In the genomic region with DNA sequence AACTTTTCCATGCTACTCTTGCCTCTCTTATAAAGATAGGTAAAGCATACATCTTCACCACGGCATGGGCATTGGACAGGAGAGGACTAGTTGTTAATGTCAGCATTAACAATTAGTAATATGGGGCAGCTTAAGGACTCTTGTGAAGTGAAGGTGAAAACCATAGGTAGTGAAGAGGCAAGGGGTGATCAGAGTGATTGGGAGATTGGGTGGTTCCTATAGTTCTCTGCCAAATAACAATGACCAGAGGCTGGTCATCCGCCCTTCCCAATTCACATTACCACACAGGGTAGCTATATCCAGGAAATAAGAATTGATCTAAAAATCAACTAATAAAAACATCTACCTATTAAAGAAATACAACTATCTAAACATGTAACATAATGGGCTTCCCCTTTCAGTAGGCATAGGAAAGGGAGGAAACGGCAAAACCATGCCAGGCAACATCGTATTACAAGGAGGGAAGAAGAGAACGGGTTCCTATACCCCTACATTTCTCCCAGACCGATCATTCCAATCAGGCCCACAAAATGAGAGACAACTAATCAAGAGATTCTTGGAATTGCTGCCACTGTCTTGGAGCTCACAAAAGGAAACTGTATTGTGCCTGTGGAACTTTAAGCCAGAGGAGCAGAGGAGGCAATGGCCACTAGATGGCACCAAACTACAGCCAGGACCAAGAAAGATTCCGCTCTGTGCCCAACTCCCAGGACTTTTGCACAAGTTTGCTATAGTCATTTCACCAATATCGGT, we compare ENCODE assay signal across 8 cellular contexts.
DNase-seq lines count a peak whose midpoint lies in the region; ATAC-seq, FAIRE-seq and TF ChIP-seq lines count a peak whose summit lies in the region.

No MANE protein-coding gene starts in this region.

- in situ Hi-C loops in SK-MEL-5 (cut with HindIII; ENCODE audit: low pct_unique_long_range_greater_than_20kb, low sequenced_read_pairs): no loop called here

- FAIRE-seq in urothelium cell line (lab: Jason Lieb, UNC): no peak

- ATAC-seq in GM21825 (IDR thresholded peaks at IDR 0.05; ENCODE audit: unreplicated experiment): peak; percentile 91

- H3K27me3 Mint-ChIP-seq in activated naive CD4-positive, alpha-beta T cell treated with anti-CD3 and anti-CD28 coated beads for 36 hours (ENCODE audit: low read depth): no peaks in the 10 kb centered on the region

- H3K4me1 Mint-ChIP-seq in activated naive CD4-positive, alpha-beta T cell treated with anti-CD3 and anti-CD28 coated beads for 36 hours (ENCODE audit: low read depth): peaks cover 9% of the 10 kb centered on the region

- CTCF ChIA-PET in activated naive CD4-positive, alpha-beta T cell treated with anti-CD3 and anti-CD28 coated beads for 36 hours (lab: Charles Lee): interaction anchor here (0.5 to 4.7 kb wide), 31 partner anchors 10 to 683 kb away, joined by 3 to 56 read pairs (median 3); no protein-coding TSS in a partner anchor

- no peak overlapping the region for H3K27ac Mint-ChIP-seq in activated naive CD4-positive, alpha-beta T cell treated with anti-CD3 and anti-CD28 coated beads for 36 hours

- H3K4me3 Mint-ChIP-seq in activated naive CD4-positive, alpha-beta T cell treated with anti-CD3 and anti-CD28 coated beads for 36 hours: peak overlapping the region; percentile 48

- intact Hi-C loops in activated naive CD4-positive, alpha-beta T cell treated with anti-CD3 and anti-CD28 coated beads for 36 hours (cut with micrococcal nuclease): loop anchor here (1.0 to 10.0 kb wide), 8 partner anchors 19 to 1425 kb away; a partner anchor contains a TSS
- intact Hi-C loops in posterior vena cava (cut with DNase I): no loop called here

- DNase-seq in GF-D8 (lab: John Stamatoyannopoulos, UW) (peak; percentile 5), SK-MEL-5 (ENCODE audit: low read depth, low spot score) (peak; percentile 86), glomerular endothelial cell (ENCODE audit: extremely low read depth, low read depth, low spot score) (peak; percentile 84), posterior vena cava (ENCODE audit: low spot score) (peak; percentile 80), urothelium cell line (ENCODE audit: low spot score) (peak; percentile 78)
- DNase-seq in activated naive CD4-positive, alpha-beta T cell treated with anti-CD3 and anti-CD28 coated beads for 36 hours: peak; percentile 83

- TF ChIP-seq CTCF in LNCAP (IDR thresholded peaks at IDR 0.05): peak; percentile 95

- H3K36me3 Mint-ChIP-seq in activated naive CD4-positive, alpha-beta T cell treated with anti-CD3 and anti-CD28 coated beads for 36 hours (ENCODE audit: low read depth): no peaks in the 10 kb centered on the region

- no peaks in the 10 kb centered on the region for H3K9me3 Mint-ChIP-seq in activated naive CD4-positive, alpha-beta T cell treated with anti-CD3 and anti-CD28 coated beads for 36 hours

Comparison
In these comparisons a context has a peak if more than half of its experiments do, and no peak if none do; other contexts are left out.
1. Peak in every context shown above with its lines: DNase-seq and ATAC-seq.
2. DNase-seq: peak in every context shown above with its lines; median percentile 86 in SK-MEL-5; 84 in glomerular endothelial cell; 83 in activated naive CD4-positive, alpha-beta T cell treated with anti-CD3 and anti-CD28 coated beads for 36 hours; 80 in posterior vena cava; 78 in urothelium cell line; 5 in GF-D8.